9 cellular contexts compared by ENCODE assay signal in the genomic region with DNA sequence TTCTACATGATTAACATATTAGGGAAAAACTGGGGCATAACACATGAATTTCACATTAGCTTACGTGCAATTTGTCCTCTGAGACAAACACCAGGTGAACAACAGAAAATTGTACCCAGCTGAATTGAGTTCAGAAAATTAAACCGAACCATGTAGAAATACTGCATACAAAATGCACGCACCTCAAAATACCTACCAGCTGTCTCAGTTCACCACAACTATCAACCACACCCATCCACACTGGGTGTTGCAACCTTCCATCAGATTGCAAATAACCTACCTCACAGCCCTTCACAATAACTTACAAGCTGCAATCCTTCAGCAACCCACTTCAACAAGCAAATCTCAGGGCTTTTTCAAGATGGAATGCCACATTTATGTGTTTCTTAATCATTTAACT. TPM values are rescaled to one million over a fixed set of nuclear protein-coding genes. Genes with fewer than 3 reads are reported as not detected.
A peak's percentile ranks its signal among the peaks of the same experiment; 100 is the strongest.
DNase-seq lines count a peak whose midpoint lies in the region; ATAC-seq and TF ChIP-seq lines count a peak whose summit lies in the region.
"Had no signal": no experiment of that assay in that cellular context is flagged by ENCODE, and none has a peak within 500 bp of the region (broad histone marks: within the 10 kb centered on the region; RNA-seq: fewer than 3 reads in every experiment).

No MANE protein-coding gene starts in this region.

- H3K4me3 ChIP-seq in body of pancreas: no peak overlapping the region
- H3K4me3 ChIP-seq in spleen: peak overlapping the region in 1 of 8 donors; percentile 22

- H3K27ac Mint-ChIP-seq in T-cell: peak overlapping the region; percentile 97 to 98

- ATAC-seq in T-cell (replicated peaks in 1 of 4) (peak; percentile 77 to 83 (median 80)), body of pancreas (peak; percentile 42), GM21528 (IDR thresholded peaks at IDR 0.05; ENCODE audit: low FRiP score, unreplicated experiment) (no peak), HG03565 (IDR thresholded peaks at IDR 0.05; ENCODE audit: unreplicated experiment) (no peak)

- 60 to 71% methylated on average over 3 of the region's 3 CpGs for WGBS in body of pancreas, 2 donors
- 51 to 66% (median 55%) methylated on average over 3 of the region's 3 CpGs for WGBS in spleen, 5 donors

- POLR2A ChIA-PET in T-cell (lab: Charles Lee): interaction anchor here in 1 of 2 donors (0.5 to 1.2 kb wide), 5 partner anchors 9 to 728 kb away, joined by 3 to 5 read pairs (median 3); no protein-coding TSS in a partner anchor

- TF ChIP-seq CTCF in body of pancreas (IDR thresholded peaks at IDR 0.05) (no peak), spleen (IDR thresholded peaks at IDR 0.05 in 8 of 11, conservative IDR thresholded peaks at IDR 0.05 in 3 of 11) (no peak)

- H3K9me3 Mint-ChIP-seq in T-cell: peaks cover 8 to 15% (median 11%) of the 10 kb centered on the region in 3 donors

- peaks cover 39% of the 10 kb centered on the region for H3K9me3 ChIP-seq in KOPT-K1 (ENCODE audit: insufficient read depth, low read length, poor library complexity, severe bottlenecking)
- H3K9me3 ChIP-seq in body of pancreas: no peaks in the 10 kb centered on the region
- peaks cover 0 to 6% (median 0%) of the 10 kb centered on the region in 8 donors for H3K9me3 ChIP-seq in spleen

- peaks cover 69% of the 10 kb centered on the region for H3K36me3 Mint-ChIP-seq in T-cell

- intact Hi-C loops in body of pancreas (cut with DNase I): no loop called here
- intact Hi-C loops in spleen (cut with DNase I; ENCODE audit: low total_unique reads): no loop called here

- H3K27me3 ChIP-seq in body of pancreas (no peaks in the 10 kb centered on the region), spleen (replicated peaks in 1 of 7) (no peaks in the 10 kb centered on the region)

- TF ChIP-seq POLR2A in body of pancreas (IDR thresholded peaks at IDR 0.05) (no peak), spleen (IDR thresholded peaks at IDR 0.05) (no peak)

- H3K4me1 Mint-ChIP-seq in T-cell: peaks cover 78 to 83% (median 83%) of the 10 kb centered on the region in 3 donors

- H3K4me1 ChIP-seq in body of pancreas (peaks cover 6% of the 10 kb centered on the region), spleen (peaks cover 0 to 31% (median 5%) of the 10 kb centered on the region in 6 donors)

- peak in 32 of 34 experiments; percentile 26 to 88 (median 60) for DNase-seq in T-cell
- DNase-seq in body of pancreas: peak in 1 of 4 donors; percentile 18
- DNase-seq in spleen: no peak
- DNase-seq in dedifferentiated amniotic fluid mesenchymal stem cell (ENCODE audit: extremely low spot score): no peak
- DNase-seq in cerebellar cortex (ENCODE audit: low spot score): no peak
- DNase-seq: posterior cingulate gyrus had no signal

- H3K36me3 ChIP-seq in KOPT-K1 (ENCODE audit: insufficient read depth, low read length) (peaks cover 62% of the 10 kb centered on the region), body of pancreas (replicated peaks in 1 of 2; ENCODE audit: insufficient read depth in 1 of 2, low read depth in 2 of 2) (no peaks in the 10 kb centered on the region), spleen (peaks cover 0 to 30% (median 4%) of the 10 kb centered on the region in 6 donors)

- CTCF ChIA-PET in T-cell (lab: Charles Lee): interaction anchor here in 1 of 2 donors (0.6 to 1.5 kb wide), 5 partner anchors 10 to 174 kb away, joined by 4 to 7 read pairs (median 4); no protein-coding TSS in a partner anchor

- H3K27ac ChIP-seq in KOPT-K1 (ENCODE audit: low read depth, low read length, poor library complexity, severe bottlenecking) (peak overlapping the region; percentile 83), body of pancreas (peak overlapping the region in 2 of 4 donors; percentile 7 to 17), spleen (peak overlapping the region; percentile 4 to 85 (median 70))

- H3K4me3 Mint-ChIP-seq in T-cell: peak overlapping the region; percentile 71 to 92 (median 78)

- H3K27me3 Mint-ChIP-seq in T-cell: no peaks in the 10 kb centered on the region

RNA-seq across cellular contexts. Expression of a gene that starts 55.9 kb away (rescaled TPM):
- total RNA-seq in T-cell (10 to 100 TPM; 19.5 to 37.9 (median 29.5) TPM), body of pancreas (10 to 100 TPM; 30.9 to 53.7 TPM), spleen (10 to 100 TPM; 32.1 to 56.5 (median 43.9) TPM)
- 10 to 100 TPM; 36.1 to 52.1 (median 38.9) TPM for polyA plus RNA-seq in spleen

RNA-seq across cellular contexts. Expression of a gene that starts 56.0 kb away (rescaled TPM):
- total RNA-seq in T-cell (10 to 100 TPM; 24.6 to 45.8 (median 39.9) TPM), body of pancreas (10 to 100 TPM; 20.1 to 39.2 TPM), spleen (10 to 100 TPM; 24.4 to 46.7 (median 33.8) TPM)
- 10 to 100 TPM; 48.9 to 69.7 (median 54.9) TPM for polyA plus RNA-seq in spleen

Comparison
In these comparisons a context has a peak if more than half of its experiments do, and no peak if none do; other contexts are left out.
1. ATAC-seq: peak in T-cell (4 of 4) and body of pancreas (single experiment); none in GM21528 (single experiment) and HG03565 (single experiment).
2. DNase-seq: peak in T-cell (32 of 34); none in spleen (single experiment), dedifferentiated amniotic fluid mesenchymal stem cell (single experiment) and cerebellar cortex (single experiment).